In genomic region chr16:13739621-13740373, GRCh38 we compare ENCODE assay signal across 7 cellular contexts.
A peak's percentile ranks its signal among the peaks of the same experiment; 100 is the strongest.
DNase-seq lines count a peak whose midpoint lies in the region; ATAC-seq, FAIRE-seq and TF ChIP-seq lines count a peak whose summit lies in the region.
"Not testable (repeated sequence)": the region's sequence is repeated elsewhere in the genome, so short reads cannot be mapped to it uniquely, and the experiment has no call there.

No MANE protein-coding gene starts in this region.

- peaks cover 18% of the 10 kb centered on the region for H3K36me3 Mint-ChIP-seq in WTC11

- not testable (repeated sequence) for H3K4me1 ChIP-seq in HEK293 (ENCODE audit: control insufficient read depth, insufficient read depth, low read length); OCI-LY1 (ENCODE audit: insufficient read depth, low read length, severe bottlenecking); right lobe of liver

- not testable (repeated sequence) for H3K27me3 ChIP-seq in OCI-LY1 (ENCODE audit: insufficient read depth, low read length); right lobe of liver

- H3K9ac ChIP-seq in OCI-LY1 (ENCODE audit: low read length) = not testable (repeated sequence)

- DNase-seq in D721Med (ENCODE audit: insufficient read length, low spot score); NB4 (ENCODE audit: low read depth); right lobe of liver: not testable (repeated sequence)
- DNase-seq in WTC11 (ENCODE audit: low spot score) = peak; percentile 42
- DNase-seq in head of caudate nucleus = peak in 22 of 42 donors; percentile 7 to 55 (median 20)

- H3K27me3 Mint-ChIP-seq in WTC11 (ENCODE audit: low read depth) = not testable (repeated sequence)

- H3K9me2 ChIP-seq in OCI-LY1 (ENCODE audit: low read depth, low read length) = not testable (repeated sequence)

- H3K27ac Mint-ChIP-seq in WTC11 = not testable (repeated sequence)

- POLR2A ChIA-PET in HEK293 (lab: Yijun Ruan, JAX); WTC11 (lab: Charles Lee): not testable (repeated sequence)

- H3K36me3 ChIP-seq in HEK293 (ENCODE audit: control insufficient read depth in 2 of 2, insufficient read depth in 1 of 2, low read length in 2 of 2); OCI-LY1 (ENCODE audit: insufficient read depth, low read length); right lobe of liver: not testable (repeated sequence)

- not testable (repeated sequence) for H3K27ac ChIP-seq in HEK293 (ENCODE audit: extremely low read depth, low read depth, low read length); OCI-LY1 (ENCODE audit: low read depth, low read length, poor library complexity, severe bottlenecking); right lobe of liver

- H4K20me1 ChIP-seq in OCI-LY1 (ENCODE audit: insufficient read depth, low read length) = not testable (repeated sequence)

- H3K79me2 ChIP-seq in OCI-LY1 (ENCODE audit: insufficient read depth, low read length) = not testable (repeated sequence)

- TF ChIP-seq CTCF in D721Med (IDR thresholded peaks at IDR 0.05; ENCODE audit: insufficient read depth, missing control alignments) (peak; percentile 35), NB4 (IDR thresholded peaks at IDR 0.05; ENCODE audit: low read depth, low read length) (peak; percentile 11), OCI-LY1 (IDR thresholded peaks at IDR 0.05; ENCODE audit: low read length) (peak; percentile 10; the same call in 1 of the 2 replicates), WTC11 (IDR thresholded peaks at IDR 0.05) (peak; percentile 34; the same call in 1 of the 2 replicates), right lobe of liver (IDR thresholded peaks at IDR 0.05) (peak in 3 of 4 donors; percentile 26 to 43 (median 41))
- TF ChIP-seq CTCF in HEK293 (tag by site-specific recombination; IDR thresholded peaks at IDR 0.05) = not testable (repeated sequence)

- peaks cover 24% of the 10 kb centered on the region for H3K9me3 Mint-ChIP-seq in WTC11

- FAIRE-seq in D721Med (lab: Jason Lieb, UNC) = not testable (repeated sequence)

- TF ChIP-seq POLR2A in NB4 (IDR thresholded peaks at IDR 0.05; ENCODE audit: extremely low read depth, insufficient read length); right lobe of liver (IDR thresholded peaks at IDR 0.05): not testable (repeated sequence)

- not testable (repeated sequence) for H2AFZ ChIP-seq in OCI-LY1 (ENCODE audit: low read length)

- H3K4me2 ChIP-seq in OCI-LY1 (ENCODE audit: low read length) = not testable (repeated sequence)

- not testable (repeated sequence) for H3K4me1 Mint-ChIP-seq in WTC11

- not testable (repeated sequence) for ATAC-seq in WTC11, right lobe of liver

- not testable (repeated sequence) for H3K9me3 ChIP-seq in HEK293 (ENCODE audit: control insufficient read depth, insufficient read depth, low read depth, low read length); OCI-LY1 (ENCODE audit: low read length); right lobe of liver

- H3K4me3 ChIP-seq in HEK293 (ENCODE audit: low read depth, low read length); NB4 (ENCODE audit: low read depth, low read length); OCI-LY1 (ENCODE audit: low read depth, low read length, poor library complexity, severe bottlenecking); right lobe of liver: not testable (repeated sequence)

- WGBS in right lobe of liver (ENCODE audit: insufficient coverage, low coverage, low lambda C conversion rate, missing lambda C conversion rate) = 69% methylated on average over 9 of the region's 14 CpGs

- CTCF ChIA-PET in HEK293 (lab: Yijun Ruan, JAX) = not testable (repeated sequence)
- CTCF ChIA-PET in WTC11 (lab: Charles Lee) = interaction anchor here (0.6 to 1.4 kb wide), 2 partner anchors 40 to 134 kb away, joined by 3 to 11 read pairs; no protein-coding TSS in a partner anchor

- H3K4me3 Mint-ChIP-seq in WTC11 = not testable (repeated sequence)

- H3F3A ChIP-seq in OCI-LY1 (ENCODE audit: insufficient read depth, low read length) = not testable (repeated sequence)

- intact Hi-C loops in head of caudate nucleus (cut with DNase I); right lobe of liver (cut with DNase I): not testable (repeated sequence)

TF ChIP-seq in HEK293, 187 proteins besides CTCF, POLR2A, EP300 and RAD21:
- peak; percentile 47; the same call in 1 of the 2 replicates for TF ChIP-seq SCRT2 (tag by site-specific recombination; IDR thresholded peaks at IDR 0.05)
